8 cellular contexts compared by ENCODE assay signal in the genomic region with DNA sequence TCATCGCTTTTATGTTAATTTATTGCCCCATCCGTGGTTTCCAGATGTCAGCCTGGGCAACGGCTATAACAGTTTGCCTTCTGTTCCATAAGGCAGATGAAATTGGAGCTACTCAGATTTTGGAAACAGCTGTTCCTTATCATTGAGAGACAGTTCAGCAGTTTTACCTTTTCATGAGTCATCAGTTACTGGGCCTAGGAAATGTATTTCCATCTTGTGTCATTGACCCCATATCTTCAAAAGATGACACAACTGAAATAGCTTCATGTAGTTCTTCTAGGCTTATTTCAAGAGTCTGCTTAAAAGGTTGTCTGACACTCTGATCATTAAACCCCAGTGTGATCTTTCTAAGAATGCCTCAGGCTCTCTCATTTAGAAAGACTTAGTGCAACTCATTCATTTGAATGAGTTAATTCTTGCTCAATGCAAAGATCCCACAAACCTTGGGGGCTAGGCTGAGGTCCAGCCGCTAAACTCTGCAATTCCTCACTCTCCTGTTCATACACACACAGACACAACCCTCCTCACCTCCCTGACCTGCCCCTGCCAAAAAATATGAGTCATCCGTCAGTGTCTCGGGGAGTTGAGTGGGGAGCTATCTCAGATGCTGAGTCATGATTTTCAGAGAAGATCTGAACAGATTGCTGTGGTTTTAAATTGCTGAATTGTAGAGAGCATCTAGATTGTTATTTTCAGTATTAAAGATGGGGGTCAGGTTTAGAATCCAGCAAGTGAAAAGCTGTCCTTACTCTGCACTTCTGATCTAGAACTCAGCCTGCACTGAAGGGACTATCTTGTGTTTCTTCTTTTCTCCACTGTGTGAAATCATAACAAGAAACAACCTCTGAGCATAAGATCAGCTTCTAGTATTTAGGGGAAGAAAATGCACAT.
DNase-seq lines count a peak whose midpoint lies in the region; ATAC-seq and TF ChIP-seq lines count a peak whose summit lies in the region.

No MANE protein-coding gene starts in this region.

- TF ChIP-seq CTCF in brain (conservative IDR thresholded peaks at IDR 0.05) (no peak), thyroid gland (IDR thresholded peaks at IDR 0.05) (no peak)

- TF ChIP-seq POLR2A in thyroid gland (IDR thresholded peaks at IDR 0.05) = no peak

- H3K4me3 Mint-ChIP-seq in brain = peak overlapping the region in 2 of 5 experiments; percentile 10 to 28

- H3K36me3 Mint-ChIP-seq in brain = peaks cover 34% of the 10 kb centered on the region

- H3K4me3 ChIP-seq in SJSA1 (no peak overlapping the region), thyroid gland (replicated peaks in 1 of 3) (no peak overlapping the region)

- H3K4me1 Mint-ChIP-seq in brain = peaks cover 43% of the 10 kb centered on the region

- H3K9me3 Mint-ChIP-seq in brain = no peaks in the 10 kb centered on the region

- intact Hi-C loops in thyroid gland (cut with DNase I) = no loop called here

- H3K36me3 ChIP-seq in SJSA1 (peaks cover 39% of the 10 kb centered on the region), thyroid gland (no peaks in the 10 kb centered on the region)

- H3K27me3 Mint-ChIP-seq in brain = no peaks in the 10 kb centered on the region

- DNase-seq in A172 (ENCODE audit: low spot score) = peak; percentile 93
- DNase-seq in SJSA1 (ENCODE audit: low read depth in 1 of 2, low spot score in 2 of 2) = peak; percentile 81 to 83
- DNase-seq in lung microvascular endothelial cell (ENCODE audit: low read depth in 2 of 2) = peak; percentile 47 to 86
- DNase-seq in thyroid gland = peak; percentile 61 to 64
- DNase-seq in NCI-H128 (lab: John Stamatoyannopoulos, UW; ENCODE audit: unreplicated experiment) = no peak

- no peaks in the 10 kb centered on the region for H3K27me3 ChIP-seq in SJSA1 (replicated peaks)
- H3K27me3 ChIP-seq in thyroid gland = no peaks in the 10 kb centered on the region

- H3K27ac Mint-ChIP-seq in brain = peak overlapping the region; percentile 12 to 79 (median 50)

- H3K27ac ChIP-seq in SJSA1 (peak overlapping the region; percentile 41), thyroid gland (no peak overlapping the region)

- peaks cover 22% of the 10 kb centered on the region for H3K4me1 ChIP-seq in SJSA1 (replicated peaks)
- H3K4me1 ChIP-seq in thyroid gland = peaks cover 13 to 18% of the 10 kb centered on the region in 2 donors

- peak; percentile 79 for ATAC-seq in GM18498 (IDR thresholded peaks at IDR 0.05; ENCODE audit: unreplicated experiment)
- ATAC-seq in HG03378 (IDR thresholded peaks at IDR 0.05; ENCODE audit: unreplicated experiment) = peak; percentile 63

- no peaks in the 10 kb centered on the region for H3K9me3 ChIP-seq in SJSA1 (replicated peaks)
- no peaks in the 10 kb centered on the region for H3K9me3 ChIP-seq in thyroid gland

- WGBS in thyroid gland, 2 donors = 50 to 51% methylated on average over 6 of the region's 6 CpGs
